ENCODE assay signal across 8 cellular contexts in genomic region chr13:74132768-74133656, GRCh38. TPM values are rescaled to one million over a fixed set of nuclear protein-coding genes. Genes with fewer than 3 reads are reported as not detected.
DNase-seq lines count a peak whose midpoint lies in the region; ATAC-seq and TF ChIP-seq lines count a peak whose summit lies in the region.

No MANE protein-coding gene starts in this region.

- H3K9me3 ChIP-seq in H9 (ENCODE audit: control insufficient read depth, low read depth, low read length), result no peaks in the 10 kb centered on the region

- no peak overlapping the region for H2AFZ ChIP-seq in H9 (ENCODE audit: low read length)

- H3K27ac Mint-ChIP-seq in H9, result peak overlapping the region; percentile 98 to 99 (median 99)

- H3K9ac ChIP-seq in H9 (ENCODE audit: extremely low read depth, insufficient read length, low read length), result no peak overlapping the region

- H3K4ac ChIP-seq in H9 (ENCODE audit: low read depth, low read length), result no peak overlapping the region

- H4K91ac ChIP-seq in H9 (ENCODE audit: insufficient read length, low read depth, low read length), result no peak overlapping the region

- H2BK12ac ChIP-seq in H9 (ENCODE audit: insufficient read length, low read depth, low read length), result no peak overlapping the region

- no peak overlapping the region for H3K56ac ChIP-seq in H9 (ENCODE audit: insufficient read length, low read depth, low read length)

- no peaks in the 10 kb centered on the region for H3K36me3 Mint-ChIP-seq in H9 (ENCODE audit: insufficient read depth in 1 of 3, low read depth in 3 of 3)

- no peak overlapping the region for H4K5ac ChIP-seq in H9 (ENCODE audit: insufficient read length, low read depth, low read length)

- peak overlapping the region; percentile 68 for H3K4me2 ChIP-seq in H9 (ENCODE audit: insufficient read depth, insufficient read length, low read length)

- H3K79me2 ChIP-seq in H9 (ENCODE audit: insufficient read depth, low read length), result peaks cover 3% of the 10 kb centered on the region; the same call in 1 of the 2 replicates

- H3K4me3 Mint-ChIP-seq in H9, result peak overlapping the region; percentile 97 to 100

- no peak overlapping the region for H2AK5ac ChIP-seq in H9 (ENCODE audit: insufficient read length, low read length)

- no peaks in the 10 kb centered on the region for H3K79me1 ChIP-seq in H9 (ENCODE audit: insufficient read depth, low read depth, low read length, poor library complexity, severe bottlenecking)

- peaks cover 16% of the 10 kb centered on the region for H3K23me2 ChIP-seq in H9 (ENCODE audit: insufficient read length, low read depth, low read length, poor library complexity, severe bottlenecking)

- H3K18ac ChIP-seq in H9 (ENCODE audit: insufficient read length, low read depth, low read length), result no peak overlapping the region

- ATAC-seq in left colon, result no peak
- no peak for ATAC-seq in GM18861 (IDR thresholded peaks at IDR 0.05; ENCODE audit: unreplicated experiment)
- ATAC-seq in HG03095 (IDR thresholded peaks at IDR 0.05; ENCODE audit: unreplicated experiment), result no peak

- no peak overlapping the region for H4K8ac ChIP-seq in H9 (replicated peaks; ENCODE audit: insufficient read length, low read depth, low read length)

- DNase-seq in A172 (ENCODE audit: low spot score), result peak; percentile 6
- peak; percentile 34 for DNase-seq in H9
- DNase-seq in caudate nucleus (lab: John Stamatoyannopoulos, UW), result peak in 24 of 61 donors; percentile 3 to 58 (median 21)
- peak; percentile 33 to 54 for DNase-seq in left colon
- peak; percentile 47 for DNase-seq in stimulated activated CD4-positive, alpha-beta T cell treated with anti-CD3 and anti-CD28 coated beads, Interleukin-4, amount 100 ng/mL, for 1 hour

- no peak overlapping the region for H2BK120ac ChIP-seq in H9 (ENCODE audit: low read depth, low read length, poor library complexity, severe bottlenecking)

- no peak overlapping the region for H2BK15ac ChIP-seq in H9 (ENCODE audit: low read depth, low read length)

- H2BK5ac ChIP-seq in H9 (ENCODE audit: insufficient read length, low read length), result no peak overlapping the region

- TF ChIP-seq CTCF in H9 (conservative IDR thresholded peaks at IDR 0.05) (no peak), WI38 (IDR thresholded peaks at IDR 0.05; ENCODE audit: low read depth, low read length) (no peak)

- no peak overlapping the region for H3K23ac ChIP-seq in H9 (ENCODE audit: insufficient read length, low read depth, low read length)

- no CpG with 5 or more reads among the region's 34 CpGs for WGBS in H9 (ENCODE audit: extremely low coverage, insufficient read length, low lambda C conversion rate)

- no peak overlapping the region for H3K14ac ChIP-seq in H9 (ENCODE audit: insufficient read depth, low read length)

- no peak overlapping the region for H3T11ph ChIP-seq in H9 (ENCODE audit: low read length)

- no peaks in the 10 kb centered on the region for H3K27me3 ChIP-seq in H9 (ENCODE audit: insufficient read depth, low read length)

- no peak overlapping the region for H2BK20ac ChIP-seq in H9 (ENCODE audit: low read depth, low read length, poor library complexity, severe bottlenecking)

- peak overlapping the region; percentile 87 for H3K4me3 ChIP-seq in WI38 (ENCODE audit: low read depth, low read length)

- H3K4me1 Mint-ChIP-seq in H9, result peaks cover 16 to 26% of the 10 kb centered on the region in 2 experiments

- H3K27ac ChIP-seq in H9 (ENCODE audit: insufficient read length, low read depth, low read length) (no peak overlapping the region), caudate nucleus (ENCODE audit: low read depth, low read length) (peak overlapping the region; percentile 62)

- intact Hi-C loops in left colon (cut with DNase I, micrococcal nuclease), result loop anchor here in 1 of 2 donors (5.0 kb wide), 1 partner anchor 154 kb away; no protein-coding TSS in a partner anchor

- H3K27me3 Mint-ChIP-seq in H9 (ENCODE audit: low read depth), result peaks cover 9% of the 10 kb centered on the region

- peaks cover 2% of the 10 kb centered on the region; the same call in 1 of the 2 replicates for H3K4me1 ChIP-seq in H9 (ENCODE audit: insufficient read depth, low read length)

- no peaks in the 10 kb centered on the region for H3K9me3 Mint-ChIP-seq in H9

- H4K20me1 ChIP-seq in H9 (ENCODE audit: control insufficient read depth, insufficient read depth, insufficient read length), result no peaks in the 10 kb centered on the region

RNA-seq across cellular contexts. Expression of gene KLF12, which starts 1.2 kb away (rescaled TPM):
- 5.5 and 6.8 TPM in 2 replicates for total RNA-seq in A172 (2014; rRNA removed; shearing (Covaris generic))
- 9.7 and 10.8 TPM in 2 replicates for total RNA-seq in H9 (2021)
- total RNA-seq in left colon, result 1 to 10 TPM; 7.9 to 9.5 TPM
